In the genomic region with DNA sequence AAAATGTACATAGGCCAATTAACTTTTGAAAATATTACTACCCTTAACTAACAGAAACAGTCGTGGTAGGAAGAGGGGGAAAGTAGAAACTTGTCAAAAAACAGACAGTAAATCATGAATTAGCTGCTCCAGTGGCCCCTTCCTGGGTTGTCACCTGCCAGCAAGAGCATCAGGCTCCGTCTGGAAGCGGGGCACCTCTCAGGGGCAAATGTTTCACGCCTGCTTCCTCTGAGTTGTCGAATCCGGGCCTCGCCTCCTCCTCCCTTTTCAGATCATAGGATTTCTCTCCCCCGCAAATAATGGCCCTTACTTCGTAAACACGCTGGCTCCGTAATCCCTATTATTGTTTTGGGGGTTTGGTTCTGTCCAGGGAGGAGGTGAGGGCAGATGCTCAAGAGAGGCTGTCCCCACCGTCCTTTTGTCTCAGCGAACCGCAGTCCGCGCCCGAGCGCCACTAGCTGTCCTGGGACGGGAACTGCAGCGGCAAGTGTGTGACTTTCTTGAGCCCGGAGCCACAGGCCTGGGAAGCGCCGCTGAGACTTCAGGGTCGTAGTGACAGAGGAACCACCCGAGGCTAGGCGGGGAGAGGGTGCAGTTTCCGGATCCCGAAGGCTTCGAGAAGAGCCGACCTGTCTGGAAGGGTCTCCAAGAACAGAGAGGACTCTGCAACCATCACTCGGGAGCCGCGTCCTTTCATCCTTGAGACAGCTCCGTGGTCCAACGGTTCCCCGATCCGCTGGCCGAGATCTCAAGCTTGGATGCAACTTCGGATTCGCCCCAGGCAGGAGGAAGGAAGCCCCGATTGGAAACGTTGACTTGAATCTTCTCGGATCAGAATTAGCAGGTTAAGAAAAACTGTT, we compare ENCODE assay signal across 8 cellular contexts.
A peak's percentile ranks its signal among the peaks of the same experiment; 100 is the strongest.
DNase-seq lines count a peak whose midpoint lies in the region; ATAC-seq lines count a peak whose summit lies in the region.

No MANE protein-coding gene starts in this region.

- DNase-seq in AG20443 (ENCODE audit: low spot score) (peak; percentile 87), NCI-H345 treated with DMSO at 0.1 percent for 48 hours (lab: John Stamatoyannopoulos, UW; ENCODE audit: unreplicated experiment) (peak; percentile 86), cerebellum (ENCODE audit: low spot score) (peak; percentile 82), left lobe of liver (ENCODE audit: low spot score) (peak; percentile 48)
- peak; percentile 76 for DNase-seq in activated CD4-positive, CD25-positive, alpha-beta regulatory T cell treated with anti-CD3 and anti-CD28 coated beads, Interleukin-2, amount 50 U/mL, for 72 hours
- peak; percentile 76 to 79 for DNase-seq in stimulated activated CD4-positive, alpha-beta T cell treated with anti-CD3 and anti-CD28 coated beads, Interleukin-2, amount 100 ng/mL, for 48 hours

- peak; percentile 72 for ATAC-seq in GM18907 (IDR thresholded peaks at IDR 0.05; ENCODE audit: unreplicated experiment)
- peak; percentile 73 for ATAC-seq in HG03175 (IDR thresholded peaks at IDR 0.05; ENCODE audit: unreplicated experiment)
- ATAC-seq in left lobe of liver, result peak; percentile 57

Comparison
In these comparisons a context has a peak if more than half of its experiments do, and no peak if none do; other contexts are left out.
1. Peak in every context shown above with its lines: DNase-seq and ATAC-seq.